Comparison of ENCODE assay signal across 20 cellular contexts in the genomic region with DNA sequence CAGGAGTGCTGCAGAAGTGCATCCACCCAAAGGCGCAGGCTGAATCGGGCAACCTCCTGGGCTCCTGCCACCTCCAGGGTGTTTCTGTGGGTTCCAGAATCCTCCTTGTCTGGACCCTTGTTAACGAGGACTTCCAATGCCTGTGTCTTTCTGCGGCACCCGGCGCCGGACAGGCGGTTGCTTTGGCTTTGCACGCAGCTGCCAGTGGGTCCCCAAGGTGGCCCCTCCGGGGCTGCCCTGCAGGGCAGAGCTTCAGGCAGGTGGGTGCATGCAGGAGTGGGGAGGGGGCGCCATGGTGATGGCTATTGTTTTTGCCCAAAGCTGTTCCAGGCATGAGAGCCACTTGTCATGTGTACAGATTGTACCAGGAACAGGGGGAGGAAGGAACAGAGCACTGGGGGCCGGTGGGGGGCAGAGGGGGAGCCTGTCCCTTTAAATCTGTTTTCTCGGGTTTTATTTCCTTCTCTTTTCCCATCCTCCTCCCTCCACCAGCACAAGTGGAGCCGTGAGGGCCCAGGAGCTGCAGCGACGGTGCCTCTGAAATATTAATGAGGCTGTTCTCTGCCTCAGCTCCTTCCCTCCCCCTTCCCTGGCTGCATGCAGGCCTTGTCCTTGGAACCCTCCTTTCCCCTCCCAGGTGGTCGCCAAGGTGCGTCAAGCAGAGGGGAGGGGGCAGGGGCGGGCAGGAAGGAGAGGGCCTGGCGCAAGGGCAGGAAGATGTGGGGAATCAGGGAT. TPM values are rescaled to one million over a fixed set of nuclear protein-coding genes. Genes with fewer than 3 reads are reported as not detected.
A peak's percentile ranks its signal among the peaks of the same experiment; 100 is the strongest.
DNase-seq lines count a peak whose midpoint lies in the region; ATAC-seq and TF ChIP-seq lines count a peak whose summit lies in the region.
"Had no signal": no experiment of that assay in that cellular context is flagged by ENCODE, and none has a peak within 500 bp of the region (broad histone marks: within the 10 kb centered on the region; RNA-seq: fewer than 3 reads in every experiment).

No MANE protein-coding gene starts in this region.

- H3K4me1 Mint-ChIP-seq in brain: peaks cover 51% of the 10 kb centered on the region

- no peaks in the 10 kb centered on the region for H3K36me3 Mint-ChIP-seq in brain

- H3K27ac Mint-ChIP-seq in brain: peak overlapping the region in 3 of 5 experiments; percentile 66 to 84 (median 75)
- H3K27ac Mint-ChIP-seq: T-helper 2 cell treated with Interferon-gamma antibody and Interleukin-4, amounts not matched to agents 5 μg/mL and 100 μg/mL, for 36 hours had no signal

- peaks cover 0 to 34% (median 0%) of the 10 kb centered on the region in 5 experiments for H3K9me3 Mint-ChIP-seq in brain
- H3K9me3 Mint-ChIP-seq: T-helper 2 cell treated with Interferon-gamma antibody and Interleukin-4, amounts not matched to agents 5 μg/mL and 100 μg/mL, for 36 hours had no signal

- TF ChIP-seq CTCF in brain (conservative IDR thresholded peaks at IDR 0.05): no peak

- ATAC-seq in left colon (no peak), HG03457 (IDR thresholded peaks at IDR 0.05; ENCODE audit: unreplicated experiment) (no peak)
- ATAC-seq: GM12878, HCT116 had no signal

- DNase-seq in COR-L47 (lab: John Stamatoyannopoulos, UW) (peak; percentile 30), DMS79 (lab: John Stamatoyannopoulos, UW) (peak; percentile 77), NCI-H187 treated with DMSO at 0.1 percent for 48 hours (lab: John Stamatoyannopoulos, UW) (peak; percentile 30), SHP77 treated with DMSO at 0.1 percent for 48 hours (lab: John Stamatoyannopoulos, UW) (no peak), left colon (no peak)
- DNase-seq: ACHN, C1 segment of cervical spinal cord, EL, GOT3, MM.1S, NCI-H2081, NCI-H446 treated with DMSO at 0.1 percent for 48 hours, OCI-M1, Right ventricle myocardium superior had no signal

- no peak overlapping the region for H3K4me3 Mint-ChIP-seq in brain
- H3K4me3 Mint-ChIP-seq: T-helper 2 cell treated with Interferon-gamma antibody and Interleukin-4, amounts not matched to agents 5 μg/mL and 100 μg/mL, for 36 hours had no signal

- intact Hi-C loops in left colon (cut with DNase I, micrococcal nuclease): no loop called here

- H3K27me3 Mint-ChIP-seq in brain: no peaks in the 10 kb centered on the region

RNA-seq across cellular contexts. Expression of a gene that starts 13.1 kb away (rescaled TPM):
- polyA plus RNA-seq in brain (ENCODE audit: insufficient read depth, low read depth, low replicate concordance): 7.2 TPM
- under 1 TPM; 0.08 to 0.21 TPM for total RNA-seq in left colon
- total RNA-seq: GM12878, LHCN-M2, Right ventricle myocardium superior had no signal

RNA-seq across cellular contexts. Expression of a gene that starts 35.8 kb away (rescaled TPM):
- 149 TPM for polyA plus RNA-seq in brain (ENCODE audit: insufficient read depth, low read depth, low replicate concordance)
- total RNA-seq in left colon: 1 to 10 TPM; 7.8 to 9.9 TPM
- total RNA-seq: LHCN-M2 had no signal

Comparison
In these comparisons a context has a peak if more than half of its experiments do, and no peak if none do; other contexts are left out.
1. DNase-seq: peak in COR-L47 (single experiment), DMS79 (single experiment) and NCI-H187 treated with DMSO at 0.1 percent for 48 hours (single experiment); none in SHP77 treated with DMSO at 0.1 percent for 48 hours (single experiment) and left colon (0 of 2).